ENCODE assay signal across 8 cellular contexts in the genomic region with DNA sequence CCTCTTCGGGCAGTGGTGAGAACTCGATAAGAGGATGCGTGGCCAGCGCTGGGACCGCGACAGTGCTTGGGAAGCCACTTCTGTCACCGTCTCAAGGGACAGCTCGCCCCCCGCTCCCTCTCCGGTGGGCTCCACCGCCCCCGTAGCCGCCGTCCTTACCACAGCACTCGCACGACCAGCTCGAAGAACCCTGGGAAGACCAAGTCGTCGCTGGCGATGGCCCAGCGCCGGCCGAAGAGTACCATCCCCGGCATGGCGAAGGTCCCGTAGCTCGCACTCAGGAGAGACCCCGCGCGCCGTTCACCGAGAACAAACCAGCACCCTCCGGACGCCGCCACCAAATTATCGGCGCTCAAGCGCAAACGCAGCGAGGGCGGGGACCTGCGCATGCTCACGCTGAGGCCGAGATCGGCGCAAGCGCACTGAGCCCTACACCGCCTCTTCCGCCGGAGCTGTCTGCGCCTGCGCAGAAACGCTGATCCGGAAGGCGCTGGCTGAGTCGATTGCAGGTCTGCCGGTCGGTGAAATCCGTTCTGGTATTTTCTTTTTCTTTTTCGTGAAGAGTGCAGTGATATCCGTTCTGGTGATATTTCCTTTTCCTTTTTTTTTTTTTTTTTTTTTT. TPM values are rescaled to one million over a fixed set of nuclear protein-coding genes. Genes with fewer than 3 reads are reported as not detected.
DNase-seq lines count a peak whose midpoint lies in the region; ATAC-seq, FAIRE-seq and TF ChIP-seq lines count a peak whose summit lies in the region.

Gene DAGLB (minus strand): TSS at position 366 of the 622 bp plus-strand sequence. CDS start 112 bp downstream, at position 254.

- H3K79me2 ChIP-seq in parathyroid adenoma, result peaks cover 10% of the 10 kb centered on the region

- H3K36me3 ChIP-seq in adipocyte (ENCODE audit: control insufficient read depth, insufficient read depth, low read length, severe bottlenecking), result peaks cover 16% of the 10 kb centered on the region
- peaks cover 11% of the 10 kb centered on the region for H3K36me3 ChIP-seq in cardiac muscle cell
- H3K36me3 ChIP-seq in parathyroid adenoma (ENCODE audit: control insufficient read depth, insufficient read depth, low read length), result no peaks in the 10 kb centered on the region
- peaks cover 0 to 27% (median 17%) of the 10 kb centered on the region in 3 donors for H3K36me3 ChIP-seq in tibial artery

- peak; percentile 76 for ATAC-seq in HG02852 (IDR thresholded peaks at IDR 0.05; ENCODE audit: unreplicated experiment)

- H3K27me3 ChIP-seq in adipocyte (replicated peaks; ENCODE audit: control insufficient read depth, insufficient read depth, low read length), result no peaks in the 10 kb centered on the region
- H3K27me3 ChIP-seq in cardiac muscle cell, result no peaks in the 10 kb centered on the region
- H3K27me3 ChIP-seq in parathyroid adenoma (ENCODE audit: control insufficient read depth, insufficient read depth, low read length), result no peaks in the 10 kb centered on the region
- H3K27me3 ChIP-seq in tibial artery, result no peaks in the 10 kb centered on the region

- peak within 1 kb of the TSS; percentile 82 for H3K27ac ChIP-seq in cardiac muscle cell
- H3K27ac ChIP-seq in parathyroid adenoma, result peak within 1 kb of the TSS; percentile 75
- peak within 1 kb of the TSS; percentile 84 to 89 for H3K27ac ChIP-seq in tibial artery

- intact Hi-C loops in tibial artery (cut with DNase I; ENCODE audit: low total_unique reads), result no loop called here

- TF ChIP-seq POLR2A in GM12891 (IDR thresholded peaks at IDR 0.05; ENCODE audit: low read depth, low read length), result peak; percentile 92

- H3K9ac ChIP-seq in adipocyte (ENCODE audit: low read length) (peak within 1 kb of the TSS; percentile 98), parathyroid adenoma (peak within 1 kb of the TSS; percentile 86)

- TF ChIP-seq CTCF in cardiac muscle cell (IDR thresholded peaks at IDR 0.05; ENCODE audit: low read depth, low read length) (no peak), parathyroid adenoma (IDR thresholded peaks at IDR 0.05) (no peak), tibial artery (IDR thresholded peaks at IDR 0.05) (no peak)

- H3K4me2 ChIP-seq in parathyroid adenoma (ENCODE audit: low read length), result peak within 1 kb of the TSS; percentile 96

- H3K4me3 ChIP-seq in adipocyte (ENCODE audit: low read length) (peak within 1 kb of the TSS; percentile 99), cardiac muscle cell (peak within 1 kb of the TSS; percentile 77), parathyroid adenoma (ENCODE audit: low read depth, low read length) (peak within 1 kb of the TSS; percentile 97), tibial artery (peak within 1 kb of the TSS; percentile 70 to 76)

- peaks cover 19% of the 10 kb centered on the region for H3K4me1 ChIP-seq in adipocyte (ENCODE audit: control insufficient read depth, insufficient read depth, low read length)
- no peaks in the 10 kb centered on the region for H3K4me1 ChIP-seq in cardiac muscle cell (ENCODE audit: low read depth)
- no peaks in the 10 kb centered on the region for H3K4me1 ChIP-seq in parathyroid adenoma
- H3K4me1 ChIP-seq in tibial artery, result peaks cover 0 to 21% (median 10%) of the 10 kb centered on the region in 4 donors

- peak; percentile 97 for FAIRE-seq in GM12891 (lab: Jason Lieb, UNC)

- H2AFZ ChIP-seq in parathyroid adenoma, result peak within 1 kb of the TSS; percentile 100

- H3K9me3 ChIP-seq in adipocyte (ENCODE audit: control insufficient read depth, low read length) (no peaks in the 10 kb centered on the region), cardiac muscle cell (ENCODE audit: low read depth) (no peaks in the 10 kb centered on the region), parathyroid adenoma (ENCODE audit: control insufficient read depth, low read length) (no peaks in the 10 kb centered on the region), tibial artery (no peaks in the 10 kb centered on the region)

- DNase-seq in GM12891 (ENCODE audit: insufficient read length, low spot score), result peak; percentile 95
- DNase-seq in NCI-H1436 treated with DMSO at 0.1 percent for 48 hours (lab: John Stamatoyannopoulos, UW), result peak; percentile 44
- DNase-seq in T follicular helper cell (ENCODE audit: low read depth), result peak; percentile 93
- DNase-seq in adipocyte (ENCODE audit: low read depth), result peak; percentile 98
- peak; percentile 94 to 96 for DNase-seq in cardiac muscle cell (ENCODE audit: low read depth in 1 of 2, low spot score in 1 of 2)
- peak; percentile 86 to 96 for DNase-seq in tibial artery

TF ChIP-seq in GM12891, 5 proteins besides CTCF, POLR2A, EP300 and RAD21:
- TF ChIP-seq PAX5 (IDR thresholded peaks at IDR 0.05; ENCODE audit: insufficient read depth, low read length, severe bottlenecking) (peak; percentile 24), TAF1 (IDR thresholded peaks at IDR 0.05; ENCODE audit: low read depth, low read length) (peak; percentile 43; the same call in 1 of the 2 replicates), POU2F2 (IDR thresholded peaks at IDR 0.05; ENCODE audit: low read depth, low read length) (no peak), SPI1 (IDR thresholded peaks at IDR 0.05; ENCODE audit: low read depth, low read length) (no peak), POLR2AphosphoS5 (IDR thresholded peaks at IDR 0.05; ENCODE audit: low read depth, low read length) (peak; percentile 88)

RNA-seq across cellular contexts. Expression of gene DAGLB, which starts in this region (rescaled TPM):
- polyA plus RNA-seq in GM12891 (2012; ENCODE audit: low read depth, missing spikeins), result 4.4 TPM
- 20.9 and 22.3 TPM in 2 replicates for total RNA-seq in cardiac muscle cell
- 18.9 and 27.0 TPM in 2 replicates for polyA plus RNA-seq in cardiac muscle cell

Comparison
In these comparisons a context has a peak if more than half of its experiments do, and no peak if none do; other contexts are left out.
1. Peak in every context shown above with its lines: DNase-seq, ATAC-seq, H3K4me3 ChIP-seq and H3K27ac ChIP-seq.
2. DNase-seq: peak in every context shown above with its lines; median percentile 98 in adipocyte; 95 in GM12891; 95 in cardiac muscle cell; 93 in T follicular helper cell; 91 in tibial artery; 44 in NCI-H1436 treated with DMSO at 0.1 percent for 48 hours.